Comparison of ENCODE assay signal across 8 cellular contexts in the genomic region with DNA sequence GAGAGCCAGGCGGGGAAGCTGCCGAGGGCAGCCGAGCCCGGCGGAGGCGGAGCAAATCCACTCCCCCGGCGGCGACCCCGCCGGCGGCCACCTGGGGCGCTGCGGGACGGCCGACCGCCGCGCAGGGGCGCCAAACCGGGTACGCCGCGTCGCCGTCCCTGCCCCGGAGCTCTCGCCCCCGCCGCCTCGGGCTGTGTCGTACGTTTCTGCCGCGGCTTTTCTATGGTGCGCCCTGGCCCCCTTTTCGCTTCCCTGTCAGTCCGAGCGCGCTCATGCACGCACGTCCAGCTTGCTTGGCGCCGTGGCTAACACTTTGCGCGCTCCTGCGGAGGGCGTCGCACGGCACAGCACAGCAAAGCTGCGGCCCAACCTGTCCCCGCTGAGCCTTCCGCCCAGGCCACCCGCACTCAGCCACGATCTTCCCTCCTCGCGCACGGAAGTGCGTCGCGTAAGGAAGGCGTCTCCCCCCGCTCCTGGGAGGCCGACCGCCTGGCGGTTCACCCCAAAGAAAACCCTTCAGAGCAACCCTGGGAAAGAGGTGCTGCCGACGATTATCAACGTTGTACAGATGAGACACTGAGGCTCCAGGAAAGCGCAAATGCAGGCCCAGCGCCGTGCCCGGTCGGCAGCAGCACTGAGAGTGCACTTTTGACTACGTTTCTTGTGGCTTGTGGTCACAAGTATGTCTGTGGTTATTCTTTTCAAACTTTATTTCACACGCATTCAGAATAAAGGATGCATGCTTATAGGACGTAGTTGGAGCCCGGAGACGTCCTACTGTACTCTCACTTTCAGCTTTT. TPM values are rescaled to one million over a fixed set of nuclear protein-coding genes. Genes with fewer than 3 reads are reported as not detected.
DNase-seq lines count a peak whose midpoint lies in the region; ATAC-seq and TF ChIP-seq lines count a peak whose summit lies in the region.

HECTD1 (minus strand) TSS at position 48 of the 800 bp plus-strand sequence. CDS start 1,857 bp downstream, outside the sequence.

- H3K9ac ChIP-seq in mammary epithelial cell (ENCODE audit: insufficient read depth, low read length): peak within 1 kb of the TSS; percentile 76

- in situ Hi-C loops in mammary epithelial cell (cut with MboI; ENCODE audit: low sequenced_read_pairs in 2 of 2): loop anchor here (5.0 to 10.0 kb wide), 3 partner anchors 57 to 149 kb away; no protein-coding TSS in a partner anchor

- peaks cover 42% of the 10 kb centered on the region for H3K79me2 ChIP-seq in mammary epithelial cell (ENCODE audit: insufficient read depth, low read length)

- DNase-seq in AG08395 (ENCODE audit: low spot score): peak; percentile 92
- peak; percentile 92 for DNase-seq in NCI-H2196 (lab: John Stamatoyannopoulos, UW; ENCODE audit: unreplicated experiment)
- peak; percentile 95 for DNase-seq in WERI-Rb-1
- peak; percentile 88 for DNase-seq in mammary epithelial cell
- DNase-seq in inferior parietal cortex (ENCODE audit: extremely low spot score): peak; percentile 86
- DNase-seq in stimulated activated CD4-positive, alpha-beta T cell treated with anti-CD3 and anti-CD28 coated beads, Interleukin-12 subunit alpha, Interleukin-12 subunit beta, amount 100 ng/mL, for 24 hours (ENCODE audit: low read depth in 2 of 2): peak; percentile 54 to 85

- intact Hi-C loops in mammary epithelial cell (cut with micrococcal nuclease): loop anchor here (1.0 to 5.0 kb wide), 9 partner anchors 21 to 244 kb away; no protein-coding TSS in a partner anchor

- H2AFZ ChIP-seq in mammary epithelial cell (ENCODE audit: low read depth, low read length): peak within 1 kb of the TSS; percentile 92

- dilution Hi-C loops in mammary epithelial cell (cut with HindIII; ENCODE audit: low sequenced_read_pairs): no loop called here

- H3K27ac ChIP-seq in WERI-Rb-1 (peak within 1 kb of the TSS; percentile 99), mammary epithelial cell (ENCODE audit: insufficient read depth, low read depth, low read length) (peak within 1 kb of the TSS; percentile 83)

- H4K20me1 ChIP-seq in mammary epithelial cell (ENCODE audit: insufficient read depth, low read length): no peaks in the 10 kb centered on the region

- WGBS in mammary epithelial cell (ENCODE audit: low coverage, missing lambda C conversion rate): 0% methylated on average over 23 of the region's 79 CpGs

- H3K9me3 ChIP-seq in WERI-Rb-1 (ENCODE audit: severe bottlenecking) (no peaks in the 10 kb centered on the region), mammary epithelial cell (replicated peaks; ENCODE audit: insufficient read depth, low read length) (no peaks in the 10 kb centered on the region)

- peaks cover 18% of the 10 kb centered on the region for H3K4me1 ChIP-seq in mammary epithelial cell (ENCODE audit: insufficient read depth, low read length)

- H3K27me3 ChIP-seq in WERI-Rb-1 (ENCODE audit: insufficient read depth, low read depth, severe bottlenecking) (no peaks in the 10 kb centered on the region), mammary epithelial cell (ENCODE audit: insufficient read depth, low read length) (no peaks in the 10 kb centered on the region)

- H3K4me3 ChIP-seq in WERI-Rb-1 (ENCODE audit: low read depth, low read length) (peak within 1 kb of the TSS; percentile 95), mammary epithelial cell (replicated peaks in 1 of 3; ENCODE audit: insufficient read depth in 1 of 3, low read depth in 2 of 3, low read length in 3 of 3) (peak within 1 kb of the TSS; percentile 74 to 81 (median 76))

- CTCF ChIA-PET in mammary epithelial cell (lab: Charles Lee; ENCODE audit: low non-redundant PET): interaction anchor here (0.6 kb wide), 1 partner anchor 119 kb away, joined by 3 read pairs; no protein-coding TSS in a partner anchor

- TSS peak; percentile 58 for BruUV-seq in mammary epithelial cell (replicated peaks; lab: Mats Ljungman, UMichigan)

- peak; percentile 68 for ATAC-seq in GM18870 (IDR thresholded peaks at IDR 0.05; ENCODE audit: unreplicated experiment)
- ATAC-seq in HG03108 (IDR thresholded peaks at IDR 0.05; ENCODE audit: unreplicated experiment): peak; percentile 71

- peak within 1 kb of the TSS; percentile 95 for H3K4me2 ChIP-seq in mammary epithelial cell (ENCODE audit: insufficient read depth, low read depth, low read length)

- TF ChIP-seq CTCF in WERI-Rb-1 (IDR thresholded peaks at IDR 0.05; ENCODE audit: low read depth, low read length) (peak; percentile 72), mammary epithelial cell (conservative IDR thresholded peaks at IDR 0.05 in 1 of 2, IDR thresholded peaks at IDR 0.05 in 1 of 2; ENCODE audit: extremely low read depth in 1 of 2, insufficient read depth in 1 of 2, low read depth in 1 of 2, low read length in 2 of 2) (peak; percentile 42 to 43)

- H3K36me3 ChIP-seq in WERI-Rb-1: peaks cover 28% of the 10 kb centered on the region
- H3K36me3 ChIP-seq in mammary epithelial cell (ENCODE audit: insufficient read depth, low read length): no peaks in the 10 kb centered on the region

RNA-seq across cellular contexts. Expression of gene HECTD1, which starts in this region (rescaled TPM):
- total RNA-seq in mammary epithelial cell: 100 to 1,000 TPM; 120 to 162 TPM
- 60.7 TPM for polyA plus RNA-seq in mammary epithelial cell
- 159 TPM for polyA minus RNA-seq in mammary epithelial cell

Comparison
In these comparisons a context has a peak if more than half of its experiments do, and no peak if none do; other contexts are left out.
1. Peak in every context shown above with its lines: DNase-seq, ATAC-seq, H3K4me3 ChIP-seq and H3K27ac ChIP-seq.